ENCODE assay signal across 2 cellular contexts in the genomic region with DNA sequence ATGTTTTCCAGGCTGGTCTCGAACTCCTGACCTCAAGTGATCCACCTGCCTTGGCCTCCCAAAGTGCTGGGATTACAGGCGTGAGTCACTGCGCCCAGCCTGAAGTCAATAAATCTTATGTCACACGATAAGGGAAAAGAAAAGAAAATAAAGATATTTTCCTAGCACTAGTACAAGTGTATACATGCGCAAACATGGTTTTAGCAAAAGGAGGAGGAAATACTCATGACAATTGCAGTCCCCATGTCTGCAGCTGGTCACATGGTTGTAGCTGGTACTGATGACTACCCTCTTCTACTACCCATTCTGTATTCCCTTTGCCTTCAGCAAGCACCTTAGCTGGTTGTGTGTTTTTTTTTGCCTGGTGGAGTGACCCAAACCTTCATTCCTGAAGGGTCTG. TPM values are rescaled to one million over a fixed set of nuclear protein-coding genes. Genes with fewer than 3 reads are reported as not detected.
"Had no signal": no experiment of that assay in that cellular context is flagged by ENCODE, and none has a peak within 500 bp of the region (broad histone marks: within the 10 kb centered on the region; RNA-seq: fewer than 3 reads in every experiment).

No MANE protein-coding gene starts in this region.

RNA-seq across cellular contexts. Expression of a gene that starts 44.2 kb away (rescaled TPM):
- total RNA-seq: subcutaneous adipose tissue, vagina had no signal
